1 cellular context compared by ENCODE assay signal in the genomic region with DNA sequence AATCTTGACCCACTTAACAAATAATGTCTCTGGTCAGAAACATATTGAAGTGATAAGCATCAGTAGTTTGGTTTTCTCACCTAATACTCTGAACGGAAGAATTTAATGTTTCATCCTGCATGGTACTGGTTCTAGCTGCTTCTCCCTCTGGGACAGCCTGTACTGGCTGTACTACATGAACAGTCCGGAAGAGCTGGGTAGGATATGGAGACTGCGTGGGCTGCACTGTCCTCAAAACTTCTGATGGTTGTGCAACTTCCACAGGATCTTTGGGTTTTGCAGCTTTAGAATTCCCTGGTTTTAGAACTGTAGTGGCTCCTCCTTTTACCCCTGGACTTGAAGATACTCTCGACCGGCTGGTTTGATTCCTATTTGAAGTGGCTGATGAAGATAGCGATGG.
TF ChIP-seq lines count a peak whose summit lies in the region.

No MANE protein-coding gene starts in this region.

TF ChIP-seq in GM12878, 131 proteins besides CTCF, POLR2A, EP300 and RAD21 (continued from another document):
- TF ChIP-seq, protein P1, sequence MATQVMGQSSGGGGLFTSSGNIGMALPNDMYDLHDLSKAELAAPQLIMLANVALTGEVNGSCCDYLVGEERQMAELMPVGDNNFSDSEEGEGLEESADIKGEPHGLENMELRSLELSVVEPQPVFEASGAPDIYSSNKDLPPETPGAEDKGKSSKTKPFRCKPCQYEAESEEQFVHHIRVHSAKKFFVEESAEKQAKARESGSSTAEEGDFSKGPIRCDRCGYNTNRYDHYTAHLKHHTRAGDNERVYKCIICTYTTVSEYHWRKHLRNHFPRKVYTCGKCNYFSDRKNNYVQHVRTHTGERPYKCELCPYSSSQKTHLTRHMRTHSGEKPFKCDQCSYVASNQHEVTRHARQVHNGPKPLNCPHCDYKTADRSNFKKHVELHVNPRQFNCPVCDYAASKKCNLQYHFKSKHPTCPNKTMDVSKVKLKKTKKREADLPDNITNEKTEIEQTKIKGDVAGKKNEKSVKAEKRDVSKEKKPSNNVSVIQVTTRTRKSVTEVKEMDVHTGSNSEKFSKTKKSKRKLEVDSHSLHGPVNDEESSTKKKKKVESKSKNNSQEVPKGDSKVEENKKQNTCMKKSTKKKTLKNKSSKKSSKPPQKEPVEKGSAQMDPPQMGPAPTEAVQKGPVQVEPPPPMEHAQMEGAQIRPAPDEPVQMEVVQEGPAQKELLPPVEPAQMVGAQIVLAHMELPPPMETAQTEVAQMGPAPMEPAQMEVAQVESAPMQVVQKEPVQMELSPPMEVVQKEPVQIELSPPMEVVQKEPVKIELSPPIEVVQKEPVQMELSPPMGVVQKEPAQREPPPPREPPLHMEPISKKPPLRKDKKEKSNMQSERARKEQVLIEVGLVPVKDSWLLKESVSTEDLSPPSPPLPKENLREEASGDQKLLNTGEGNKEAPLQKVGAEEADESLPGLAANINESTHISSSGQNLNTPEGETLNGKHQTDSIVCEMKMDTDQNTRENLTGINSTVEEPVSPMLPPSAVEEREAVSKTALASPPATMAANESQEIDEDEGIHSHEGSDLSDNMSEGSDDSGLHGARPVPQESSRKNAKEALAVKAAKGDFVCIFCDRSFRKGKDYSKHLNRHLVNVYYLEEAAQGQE (IDR thresholded peaks at IDR 0.05; ENCODE audit: low read depth, low read length): no peak
- TF ChIP-seq ZNF274 (IDR thresholded peaks at IDR 0.05; ENCODE audit: insufficient read depth, insufficient read length) (no peak), STAT3 (IDR thresholded peaks at IDR 0.05; ENCODE audit: low read depth, low read length) (no peak), DPF2 (IDR thresholded peaks at IDR 0.05) (no peak), RUNX3 (IDR thresholded peaks at IDR 0.05; ENCODE audit: low read length) (no peak)
- TF ChIP-seq, protein P2, sequence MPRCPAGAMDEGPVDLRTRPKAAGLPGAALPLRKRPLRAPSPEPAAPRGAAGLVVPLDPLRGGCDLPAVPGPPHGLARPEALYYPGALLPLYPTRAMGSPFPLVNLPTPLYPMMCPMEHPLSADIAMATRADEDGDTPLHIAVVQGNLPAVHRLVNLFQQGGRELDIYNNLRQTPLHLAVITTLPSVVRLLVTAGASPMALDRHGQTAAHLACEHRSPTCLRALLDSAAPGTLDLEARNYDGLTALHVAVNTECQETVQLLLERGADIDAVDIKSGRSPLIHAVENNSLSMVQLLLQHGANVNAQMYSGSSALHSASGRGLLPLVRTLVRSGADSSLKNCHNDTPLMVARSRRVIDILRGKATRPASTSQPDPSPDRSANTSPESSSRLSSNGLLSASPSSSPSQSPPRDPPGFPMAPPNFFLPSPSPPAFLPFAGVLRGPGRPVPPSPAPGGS (IDR thresholded peaks at IDR 0.05; ENCODE audit: borderline replicate concordance, insufficient read depth, low read depth, low read length, poor library complexity, severe bottlenecking): no peak
